8 cellular contexts compared by ENCODE assay signal in the genomic region with DNA sequence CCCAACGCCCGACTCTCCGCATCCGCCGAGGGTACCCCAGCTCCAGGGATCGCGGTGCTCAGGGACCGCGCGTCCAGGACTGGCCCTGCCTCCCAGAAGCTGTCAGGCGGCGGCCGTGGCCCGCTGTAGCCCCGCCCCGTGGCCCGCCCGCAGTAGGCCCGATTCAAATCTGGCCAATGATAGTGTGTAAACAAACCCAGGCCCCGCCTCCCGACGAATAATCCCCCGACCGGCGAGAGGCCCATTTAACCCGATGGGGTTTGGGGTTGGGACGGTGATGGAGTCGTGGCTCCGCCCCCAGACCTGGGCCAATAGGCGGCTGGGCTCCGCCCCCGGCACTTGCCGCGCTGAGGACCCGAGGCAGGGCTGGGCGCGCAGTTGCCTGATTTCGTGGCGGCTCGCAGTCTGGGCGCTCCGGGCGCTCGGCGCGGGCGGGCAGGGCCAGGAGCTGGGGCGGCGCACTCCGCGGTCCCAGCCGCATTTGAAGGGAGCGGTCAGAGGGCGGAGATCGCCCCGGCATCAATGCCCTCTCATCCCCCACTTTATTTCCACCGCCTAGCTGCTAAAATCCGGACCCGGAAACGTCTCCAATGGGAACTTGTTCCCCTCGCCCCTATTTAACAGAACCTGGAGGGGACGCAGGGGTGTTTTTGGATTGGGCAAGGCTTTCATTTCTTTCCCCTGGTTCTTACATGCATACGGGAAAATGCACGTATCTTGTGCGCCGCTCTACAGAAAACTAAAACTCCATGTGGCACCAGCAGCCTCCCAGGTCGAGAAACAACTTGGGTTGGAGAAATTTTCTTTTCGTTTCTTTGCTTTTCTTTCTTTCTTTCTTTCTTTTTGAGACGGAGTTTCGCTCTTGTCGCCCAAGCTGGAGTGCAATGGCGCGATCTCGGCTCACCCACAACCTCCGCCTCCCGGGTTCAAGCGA. TPM values are rescaled to one million over a fixed set of nuclear protein-coding genes. Genes with fewer than 3 reads are reported as not detected.
A peak's percentile ranks its signal among the peaks of the same experiment; 100 is the strongest.
DNase-seq lines count a peak whose midpoint lies in the region; ATAC-seq and TF ChIP-seq lines count a peak whose summit lies in the region.

No MANE protein-coding gene starts in this region.

- ATAC-seq in GM21717 (IDR thresholded peaks at IDR 0.05; ENCODE audit: unreplicated experiment) (peak; percentile 84), PC-3 (peak; percentile 82)

- peaks cover 37% of the 10 kb centered on the region for H3K4me1 Mint-ChIP-seq in activated T-cell treated with anti-CD3 and anti-CD28 coated beads, Interleukin-2, amount 50 U/mL, for 24 hours (ENCODE audit: low read depth)

- CTCF ChIA-PET in PC-3 (lab: Charles Lee) = interaction anchor here (0.5 to 2.1 kb wide), 2 partner anchors 48 to 85 kb away, joined by 6 to 8 read pairs; a partner anchor contains a TSS

- peak overlapping the region; percentile 65 for H3K4me3 ChIP-seq in Jurkat, Clone E6-1 (ENCODE audit: low read length)
- H3K4me3 ChIP-seq in PC-3 (ENCODE audit: low read length) (peak overlapping the region; percentile 76), esophagus (ENCODE audit: low read depth in 1 of 2, low read length in 2 of 2) (peak overlapping the region; percentile 42 to 45), mucosa of stomach (ENCODE audit: low read length) (peak overlapping the region; percentile 78)

- no peaks in the 10 kb centered on the region for H3K27me3 Mint-ChIP-seq in activated T-cell treated with anti-CD3 and anti-CD28 coated beads, Interleukin-2, amount 50 U/mL, for 24 hours

- no peaks in the 10 kb centered on the region for H3K9me2 ChIP-seq in PC-3 (replicated peaks; ENCODE audit: low read length)

- POLR2A ChIA-PET in PC-3 (lab: Charles Lee; ENCODE audit: unreplicated experiment) = interaction anchor here (0.6 kb wide), 1 partner anchor 114 kb away, joined by 3 read pairs; no protein-coding TSS in a partner anchor

- H3F3A ChIP-seq in PC-3 (ENCODE audit: low read length, unreplicated experiment) = peaks cover 6% of the 10 kb centered on the region

- H3K36me3 Mint-ChIP-seq in activated T-cell treated with anti-CD3 and anti-CD28 coated beads, Interleukin-2, amount 50 U/mL, for 24 hours (ENCODE audit: low read depth) = peaks cover 1% of the 10 kb centered on the region

- no peaks in the 10 kb centered on the region for H4K20me1 ChIP-seq in PC-3 (ENCODE audit: low read length)

- H2AFZ ChIP-seq in PC-3 (ENCODE audit: low read length) = peak overlapping the region; percentile 69

- H3K27ac ChIP-seq in PC-3 (ENCODE audit: low read length) = peak overlapping the region; percentile 91
- H3K27ac ChIP-seq in esophagus (ENCODE audit: low read depth in 2 of 2, low read length in 1 of 2) = peak overlapping the region; percentile 90

- intact Hi-C loops in PC-3 (cut with micrococcal nuclease) = loop anchor here (1.0 to 10.0 kb wide), 5 partner anchors 8 to 85 kb away; a partner anchor contains a TSS

- TSS peak; percentile 83 for BruUV-seq in PC-3 (replicated peaks; lab: Mats Ljungman, UMichigan)

- DNase-seq in DMS53 (lab: John Stamatoyannopoulos, UW) = peak; percentile 100
- peak; percentile 98 for DNase-seq in Jurkat, Clone E6-1 (ENCODE audit: low read depth, low spot score)
- DNase-seq in PC-3 = peak; percentile 98
- DNase-seq in activated T-cell treated with anti-CD3 and anti-CD28 coated beads, Interleukin-2, amount 50 U/mL, for 24 hours = peak; percentile 99
- DNase-seq in stimulated activated CD8-positive, alpha-beta memory T cell treated with anti-CD3 and anti-CD28 coated beads, Interleukin-4, amount 100 ng/mL, for 48 hours = peak; percentile 100

- peak overlapping the region; percentile 87 for H3K4me3 Mint-ChIP-seq in activated T-cell treated with anti-CD3 and anti-CD28 coated beads, Interleukin-2, amount 50 U/mL, for 24 hours

- TF ChIP-seq CTCF in PC-3 (conservative IDR thresholded peaks at IDR 0.05; ENCODE audit: low read depth, low read length) = no peak

- H3K36me3 ChIP-seq in PC-3 (ENCODE audit: low read depth, low read length) (no peaks in the 10 kb centered on the region), esophagus (ENCODE audit: control insufficient read depth in 2 of 2, insufficient read depth in 2 of 2, low read length in 1 of 2) (no peaks in the 10 kb centered on the region), mucosa of stomach (ENCODE audit: control insufficient read depth, insufficient read depth, low read length) (no peaks in the 10 kb centered on the region)

- peak overlapping the region; percentile 92 for H3K4me2 ChIP-seq in PC-3 (ENCODE audit: low read length)

- H3K9me3 ChIP-seq in PC-3 (ENCODE audit: low read length) (no peaks in the 10 kb centered on the region), esophagus (ENCODE audit: control insufficient read depth in 2 of 2, insufficient read depth in 1 of 2, low read depth in 1 of 2, low read length in 1 of 2) (no peaks in the 10 kb centered on the region), mucosa of stomach (ENCODE audit: control insufficient read depth, low read length) (no peaks in the 10 kb centered on the region)

- H3K4me1 ChIP-seq in PC-3 (ENCODE audit: insufficient read depth, low read length) (peaks cover 24% of the 10 kb centered on the region), esophagus (ENCODE audit: control insufficient read depth in 2 of 2, insufficient read depth in 2 of 2, low read length in 1 of 2) (peaks cover 0 to 2% of the 10 kb centered on the region in 2 donors), mucosa of stomach (ENCODE audit: control insufficient read depth, insufficient read depth, low read length) (peaks cover 17% of the 10 kb centered on the region)

- H3K27ac Mint-ChIP-seq in activated T-cell treated with anti-CD3 and anti-CD28 coated beads, Interleukin-2, amount 50 U/mL, for 24 hours = peak overlapping the region; percentile 92

- 2 to 3% methylated on average over 77 of the region's 77 CpGs for WGBS in esophagus, 2 donors

- H3K9ac ChIP-seq in PC-3 (ENCODE audit: low read length) (peak overlapping the region; percentile 82), mucosa of stomach (ENCODE audit: low read length) (peak overlapping the region; percentile 77)

- H3K79me2 ChIP-seq in PC-3 (ENCODE audit: low read length) = no peaks in the 10 kb centered on the region

- H3K27me3 ChIP-seq in PC-3 (ENCODE audit: low read length) = no peaks in the 10 kb centered on the region
- no peaks in the 10 kb centered on the region for H3K27me3 ChIP-seq in esophagus (ENCODE audit: control insufficient read depth in 1 of 2, insufficient read depth in 2 of 2, low read length in 2 of 2)
- H3K27me3 ChIP-seq in mucosa of stomach (ENCODE audit: control insufficient read depth, insufficient read depth, low read length) = no peaks in the 10 kb centered on the region

- H3K9me3 Mint-ChIP-seq in activated T-cell treated with anti-CD3 and anti-CD28 coated beads, Interleukin-2, amount 50 U/mL, for 24 hours = no peaks in the 10 kb centered on the region

RNA-seq across cellular contexts. Expression of a gene that starts 8.4 kb away (rescaled TPM):
- 8.0 TPM for polyA plus RNA-seq in Jurkat, Clone E6-1 (2012; ENCODE audit: insufficient read depth, insufficient read length)
- 1.2 and 2.4 TPM in 2 replicates for total RNA-seq in PC-3 (2014; rRNA removed)
- 1 to 10 TPM; 4.0 to 8.5 TPM for polyA plus RNA-seq in esophagus

RNA-seq across cellular contexts. Expression of a gene that starts 27.6 kb away (rescaled TPM):
- polyA plus RNA-seq in Jurkat, Clone E6-1 (2012; ENCODE audit: insufficient read depth, insufficient read length) = not detected
- not detected in 2 replicates for total RNA-seq in PC-3 (2014; rRNA removed)
- polyA plus RNA-seq in esophagus = under 1 TPM; 0.06 to 0.14 TPM

Comparison
In these comparisons a context has a peak if more than half of its experiments do, and no peak if none do; other contexts are left out.
1. Peak in every context shown above with its lines: DNase-seq, ATAC-seq, H3K4me3 ChIP-seq and H3K27ac ChIP-seq.